ENCODE assay signal across 16 cellular contexts in the genomic region with DNA sequence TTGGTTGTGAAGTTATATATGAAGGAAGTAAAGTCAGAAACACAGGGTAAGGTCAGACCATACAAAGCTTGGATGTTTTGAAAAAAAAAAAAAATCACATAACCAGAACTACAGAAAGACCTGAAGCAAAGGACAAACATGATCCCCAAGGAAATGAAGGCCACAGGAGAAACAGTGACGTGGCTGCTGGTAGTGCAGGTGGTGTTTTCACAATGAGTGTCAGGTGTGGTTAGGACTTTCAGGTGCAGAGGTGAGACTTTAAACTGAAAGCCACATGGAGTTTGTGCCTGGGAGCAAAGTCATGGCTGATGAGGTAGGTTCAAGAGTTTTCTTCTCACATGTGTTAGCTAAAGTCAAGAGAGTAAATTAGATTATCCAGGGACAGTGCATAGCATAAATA.
DNase-seq lines count a peak whose midpoint lies in the region; ATAC-seq and TF ChIP-seq lines count a peak whose summit lies in the region.
"Had no signal": no experiment of that assay in that cellular context is flagged by ENCODE, and none has a peak within 500 bp of the region (broad histone marks: within the 10 kb centered on the region; RNA-seq: fewer than 3 reads in every experiment).

No MANE protein-coding gene starts in this region.

- no peaks in the 10 kb centered on the region for H3K9me2 ChIP-seq in OCI-LY7 (ENCODE audit: insufficient read depth, low read length)

- intact Hi-C loops in OCI-LY7 (cut with micrococcal nuclease; ENCODE audit: unreplicated experiment): loop anchor here (1.0 kb wide), 1 partner anchor 73 kb away; no protein-coding TSS in a partner anchor
- intact Hi-C loops in MCF 10A (cut with micrococcal nuclease): no loop called here
- intact Hi-C loops in heart right ventricle (cut with DNase I): loop anchor here in 2 of 10 donors (10.0 kb wide), 2 partner anchors 296 to 1226 kb away; no protein-coding TSS in a partner anchor

- H3K9me3 Mint-ChIP-seq in activated T-cell treated with anti-CD3 and anti-CD28 coated beads, Interleukin-2, amount 50 U/mL, for 4 hours: peaks cover 3% of the 10 kb centered on the region
- H3K9me3 Mint-ChIP-seq in MCF 10A (ENCODE audit: unreplicated experiment): no peaks in the 10 kb centered on the region
- H3K9me3 Mint-ChIP-seq: T-helper 2 cell treated with Interferon-gamma antibody and Interleukin-4, amounts not matched to agents 5 μg/mL and 100 μg/mL, for 36 hours had no signal

- BruUV-seq in OCI-LY7 (replicated peaks; lab: Mats Ljungman, UMichigan) (no TSS peak), MCF 10A (replicated peaks; lab: Mats Ljungman, UMichigan) (no TSS peak)

- H3K4me3 ChIP-seq in OCI-LY7 (ENCODE audit: low read depth, low read length, poor library complexity, severe bottlenecking) (no peak overlapping the region), heart right ventricle (no peak overlapping the region)
- H3K4me3 ChIP-seq: BLaER1 treated with 17β-estradiol and CSF1 and Interleukin-3, amounts not matched to agents 10 nM and 100 nM; lung; ovary; PC-9 had no signal

- H3K27me3 ChIP-seq in heart right ventricle: no peaks in the 10 kb centered on the region
- H3K27me3 ChIP-seq: BLaER1 treated with 17β-estradiol and CSF1 and Interleukin-3, amounts not matched to agents 10 nM and 100 nM; ovary had no signal

- H3K4me1 ChIP-seq in OCI-LY7 (ENCODE audit: insufficient read depth, low read length, poor library complexity, severe bottlenecking) (peaks cover 61% of the 10 kb centered on the region), heart right ventricle (no peaks in the 10 kb centered on the region)
- H3K4me1 ChIP-seq: BLaER1 treated with 17β-estradiol and CSF1 and Interleukin-3, amounts not matched to agents 10 nM and 100 nM had no signal

- no peak overlapping the region for H3K27ac Mint-ChIP-seq in MCF 10A (ENCODE audit: low read depth, unreplicated experiment)
- H3K27ac Mint-ChIP-seq: T-helper 2 cell treated with Interferon-gamma antibody and Interleukin-4, amounts not matched to agents 5 μg/mL and 100 μg/mL, for 36 hours had no signal

- H3K4me1 Mint-ChIP-seq in activated T-cell treated with anti-CD3 and anti-CD28 coated beads, Interleukin-2, amount 50 U/mL, for 4 hours (ENCODE audit: low read depth): no peaks in the 10 kb centered on the region
- no peaks in the 10 kb centered on the region for H3K4me1 Mint-ChIP-seq in MCF 10A (ENCODE audit: insufficient read depth, unreplicated experiment)

- H3K36me3 ChIP-seq in OCI-LY7 (ENCODE audit: insufficient read depth, low read length) (no peaks in the 10 kb centered on the region), heart right ventricle (no peaks in the 10 kb centered on the region)
- H3K36me3 ChIP-seq: BLaER1 treated with 17β-estradiol and CSF1 and Interleukin-3, amounts not matched to agents 10 nM and 100 nM; ovary had no signal

- H3K36me3 Mint-ChIP-seq in activated T-cell treated with anti-CD3 and anti-CD28 coated beads, Interleukin-2, amount 50 U/mL, for 4 hours (ENCODE audit: insufficient read depth): no peaks in the 10 kb centered on the region
- H3K36me3 Mint-ChIP-seq in MCF 10A (ENCODE audit: insufficient read depth, unreplicated experiment): no peaks in the 10 kb centered on the region

- no peak for TF ChIP-seq POLR2A in erythroblast (IDR thresholded peaks at IDR 0.05; ENCODE audit: low read length)

- peak overlapping the region; percentile 64 for H3K27ac ChIP-seq in OCI-LY7 (ENCODE audit: low read depth, low read length, poor library complexity, severe bottlenecking)
- no peak overlapping the region for H3K27ac ChIP-seq in heart right ventricle
- H3K27ac ChIP-seq: BLaER1 treated with 17β-estradiol and CSF1 and Interleukin-3, amounts not matched to agents 10 nM and 100 nM; ovary; PC-9 had no signal

- TF ChIP-seq CTCF in OCI-LY7 (conservative IDR thresholded peaks at IDR 0.05; ENCODE audit: low read length): no peak
- no peak for TF ChIP-seq CTCF in MCF 10A (IDR thresholded peaks at IDR 0.05; ENCODE audit: unreplicated experiment)
- no peak for TF ChIP-seq CTCF in heart right ventricle (IDR thresholded peaks at IDR 0.05)

- no peak overlapping the region for H3K4me3 Mint-ChIP-seq in activated T-cell treated with anti-CD3 and anti-CD28 coated beads, Interleukin-2, amount 50 U/mL, for 4 hours
- H3K4me3 Mint-ChIP-seq in MCF 10A (ENCODE audit: unreplicated experiment): no peak overlapping the region
- H3K4me3 Mint-ChIP-seq: T-helper 2 cell treated with Interferon-gamma antibody and Interleukin-4, amounts not matched to agents 5 μg/mL and 100 μg/mL, for 36 hours had no signal

- H4K20me1 ChIP-seq in OCI-LY7 (ENCODE audit: insufficient read depth, low read length): no peaks in the 10 kb centered on the region
- H4K20me1 ChIP-seq: BLaER1 treated with 17β-estradiol and CSF1 and Interleukin-3, amounts not matched to agents 10 nM and 100 nM had no signal

- POLR2A ChIA-PET in OCI-LY7 (lab: Charles Lee) (interaction anchor here (0.7 to 2.8 kb wide), 10 partner anchors 13 to 80 kb away, joined by 3 to 10 read pairs (median 4); no protein-coding TSS in a partner anchor), MCF 10A (lab: Yijun Ruan, JAX) (no interaction called here)

- H2AFZ ChIP-seq in OCI-LY7 (ENCODE audit: low read length): peak overlapping the region; percentile 21; the same call in 1 of the 2 replicates
- H2AFZ ChIP-seq: PC-9 had no signal

- peak overlapping the region; percentile 29 for H3K4me2 ChIP-seq in OCI-LY7 (ENCODE audit: low read length)
- H3K4me2 ChIP-seq: BLaER1 treated with 17β-estradiol and CSF1 and Interleukin-3, amounts not matched to agents 10 nM and 100 nM; PC-9 had no signal

- no peaks in the 10 kb centered on the region for H3K27me3 Mint-ChIP-seq in activated T-cell treated with anti-CD3 and anti-CD28 coated beads, Interleukin-2, amount 50 U/mL, for 4 hours (ENCODE audit: low read depth)
- no peaks in the 10 kb centered on the region for H3K27me3 Mint-ChIP-seq in MCF 10A (ENCODE audit: insufficient read depth, unreplicated experiment)

- peak; percentile 78 for DNase-seq in OCI-LY7 (ENCODE audit: low spot score)
- no peak for DNase-seq in activated T-cell treated with anti-CD3 and anti-CD28 coated beads, Interleukin-2, amount 50 U/mL, for 4 hours
- DNase-seq in MCF 10A (ENCODE audit: unreplicated experiment): no peak
- no peak for DNase-seq in erythroblast (lab: John Stamatoyannopoulos, UW)
- DNase-seq in heart right ventricle: no peak
- DNase-seq: activated CD8-positive, alpha-beta memory T cell treated with anti-CD3 and anti-CD28 coated beads for 24 hours; NCI-H1694; ovary; PC-9; stimulated activated naive CD8-positive, alpha-beta T cell treated with anti-CD3 and anti-CD28 coated beads, Interleukin-15, Interleukin-2, amounts not matched to agents 100 U/mL and 50 U/mL, for 24 hours had no signal

- peak; percentile 72 for ATAC-seq in GM18858 (IDR thresholded peaks at IDR 0.05; ENCODE audit: unreplicated experiment)
- ATAC-seq in GM21390 (IDR thresholded peaks at IDR 0.05; ENCODE audit: unreplicated experiment): peak; percentile 85
- peak; percentile 87 for ATAC-seq in HG03025 (IDR thresholded peaks at IDR 0.05; ENCODE audit: low FRiP score, unreplicated experiment)
- ATAC-seq in activated T-cell treated with anti-CD3 and anti-CD28 coated beads, Interleukin-2, amount 50 U/mL, for 4 hours: no peak
- ATAC-seq in heart right ventricle: no peak
- ATAC-seq: stimulated activated naive CD8-positive, alpha-beta T cell treated with anti-CD3 and anti-CD28 coated beads, Interleukin-15, Interleukin-2, amounts not matched to agents 100 U/mL and 50 U/mL, for 24 hours had no signal

- H3K9me3 ChIP-seq in OCI-LY7 (ENCODE audit: low read length) (no peaks in the 10 kb centered on the region), heart right ventricle (no peaks in the 10 kb centered on the region)
- H3K9me3 ChIP-seq: ovary had no signal

- 86 to 89% methylated on average over 1 of the region's 1 CpG for WGBS in heart right ventricle, 2 donors

- H3K79me2 ChIP-seq in OCI-LY7 (ENCODE audit: insufficient read depth, low read depth, low read length): no peaks in the 10 kb centered on the region

- CTCF ChIA-PET in OCI-LY7 (lab: Charles Lee; ENCODE audit: unreplicated experiment): interaction anchor here (1.2 kb wide), 1 partner anchor 161 kb away, joined by 3 read pairs; no protein-coding TSS in a partner anchor
- CTCF ChIA-PET in MCF 10A (lab: Yijun Ruan, JAX): interaction anchor here (0.6 kb wide), 1 partner anchor 907 kb away, joined by 3 read pairs; no protein-coding TSS in a partner anchor

Comparison
In these comparisons a context has a peak if more than half of its experiments do, and no peak if none do; other contexts are left out.
1. ATAC-seq: peak in GM18858 (single experiment), GM21390 (single experiment) and HG03025 (single experiment); none in activated T-cell treated with anti-CD3 and anti-CD28 coated beads, Interleukin-2, amount 50 U/mL, for 4 hours (0 of 2) and heart right ventricle (0 of 8).